Comparison of ENCODE assay signal across 1 cellular context in the genomic region with DNA sequence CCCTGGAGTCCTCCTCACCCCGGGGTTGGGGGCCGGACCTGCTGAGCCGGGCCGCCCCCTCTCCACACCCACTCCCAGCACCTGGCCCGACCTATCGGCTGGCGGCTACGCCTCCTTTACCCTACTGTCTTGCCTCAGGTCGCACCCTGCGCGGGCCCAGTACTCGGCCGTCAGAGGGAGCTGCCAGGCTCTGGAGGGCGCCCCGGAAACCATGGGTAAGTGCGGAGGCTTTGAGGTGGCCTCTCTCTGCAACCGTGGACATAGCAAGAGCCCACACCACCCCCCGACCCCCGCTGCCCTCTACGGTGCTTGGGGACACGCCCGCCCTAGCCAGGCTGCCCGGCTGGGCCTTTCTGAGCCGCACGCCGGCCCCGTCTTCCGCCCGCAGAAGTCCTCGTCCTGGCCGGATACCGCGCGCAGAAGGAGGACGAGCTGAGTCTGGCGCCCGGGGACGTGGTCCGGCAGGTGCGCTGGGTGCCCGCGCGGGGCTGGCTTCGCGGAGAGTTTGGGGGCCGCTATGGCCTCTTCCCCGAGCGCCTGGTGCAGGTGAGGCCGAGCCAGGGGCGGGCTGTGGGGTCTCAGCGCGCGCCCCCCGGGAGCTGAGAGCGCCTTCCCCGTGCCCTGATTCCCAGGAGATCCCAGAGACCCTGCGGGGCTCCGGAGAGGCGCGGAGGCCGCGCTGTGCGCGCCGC.
TF ChIP-seq lines count a peak whose summit lies in the region.

TSS of gene SH3D21 (plus strand) at position 159 of the 692 bp plus-strand sequence. CDS start at position 212, 53 bp downstream.

TF ChIP-seq in HepG2, 621 proteins besides CTCF, POLR2A, EP300 and RAD21 (continued from another document and continues in another):
- TF ChIP-seq ZBTB25 (CRISPR knock-in tag; IDR thresholded peaks at IDR 0.05) (no peak), ZNF746 (CRISPR knock-in tag; IDR thresholded peaks at IDR 0.05) (no peak), KLF12 (CRISPR knock-in tag; IDR thresholded peaks at IDR 0.05; ENCODE audit: borderline replicate concordance) (no peak), CEBPB (IDR thresholded peaks at IDR 0.05; ENCODE audit: borderline replicate concordance, low read depth, low read length) (no peak), ZNF598 (CRISPR knock-in tag; IDR thresholded peaks at IDR 0.05; ENCODE audit: borderline replicate concordance) (0 out of 2 replicates have a peak, but pooled peaks have one; percentile 49), BRD4 (CRISPR knock-in tag; IDR thresholded peaks at IDR 0.05) (0 out of 2 replicates have a peak, but pooled peaks have one; percentile 29), ZNF549 (CRISPR knock-in tag; IDR thresholded peaks at IDR 0.05) (no peak), GPN1 (CRISPR knock-in tag; IDR thresholded peaks at IDR 0.05; ENCODE audit: borderline replicate concordance) (no peak), WIZ (CRISPR knock-in tag; IDR thresholded peaks at IDR 0.05) (no peak), PREB (CRISPR knock-in tag; IDR thresholded peaks at IDR 0.05) (no peak), HNRNPH1 (optimal IDR thresholded peaks at IDR 0.05; ENCODE audit: low read depth, low read length) (no peak), GABPA (IDR thresholded peaks at IDR 0.05; ENCODE audit: low read depth, low read length) (no peak), GABPA (CRISPR knock-in tag; IDR thresholded peaks at IDR 0.05; ENCODE audit: low read depth) (no peak), ZFP36L1 (CRISPR knock-in tag; IDR thresholded peaks at IDR 0.05) (peak; percentile 23; the same call in 1 of the 2 replicates), THRA (CRISPR knock-in tag; IDR thresholded peaks at IDR 0.05; ENCODE audit: borderline replicate concordance) (no peak), MTF1 (CRISPR knock-in tag; IDR thresholded peaks at IDR 0.05) (no peak), SCMH1 (CRISPR knock-in tag; IDR thresholded peaks at IDR 0.05; ENCODE audit: borderline replicate concordance) (no peak), ZNF318 (CRISPR knock-in tag; IDR thresholded peaks at IDR 0.05) (no peak), ZNF878 (CRISPR knock-in tag; IDR thresholded peaks at IDR 0.05) (no peak), ZNF235 (CRISPR knock-in tag; IDR thresholded peaks at IDR 0.05; ENCODE audit: borderline replicate concordance) (no peak), LCORL (IDR thresholded peaks at IDR 0.05) (no peak), LCORL (CRISPR knock-in tag; IDR thresholded peaks at IDR 0.05) (no peak), JUND (CRISPR knock-in tag; IDR thresholded peaks at IDR 0.05) (no peak), MYNN (CRISPR knock-in tag; IDR thresholded peaks at IDR 0.05; ENCODE audit: low read depth) (no peak; the same call in 1 of the 2 replicates), ZNF44 (CRISPR knock-in tag; IDR thresholded peaks at IDR 0.05) (no peak), KIAA2018 (CRISPR knock-in tag; IDR thresholded peaks at IDR 0.05; ENCODE audit: borderline replicate concordance) (no peak), ZNF343 (CRISPR knock-in tag; IDR thresholded peaks at IDR 0.05) (no peak), HNF4A (CRISPR knock-in tag; IDR thresholded peaks at IDR 0.05) (0 out of 2 replicates have a peak, but pooled peaks have one; percentile 5)
- TF ChIP-seq, protein P1, sequence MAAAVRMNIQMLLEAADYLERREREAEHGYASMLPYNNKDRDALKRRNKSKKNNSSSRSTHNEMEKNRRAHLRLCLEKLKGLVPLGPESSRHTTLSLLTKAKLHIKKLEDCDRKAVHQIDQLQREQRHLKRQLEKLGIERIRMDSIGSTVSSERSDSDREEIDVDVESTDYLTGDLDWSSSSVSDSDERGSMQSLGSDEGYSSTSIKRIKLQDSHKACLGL (CRISPR knock-in tag; IDR thresholded peaks at IDR 0.05) = peak; percentile 21
- TF ChIP-seq, protein P2, sequence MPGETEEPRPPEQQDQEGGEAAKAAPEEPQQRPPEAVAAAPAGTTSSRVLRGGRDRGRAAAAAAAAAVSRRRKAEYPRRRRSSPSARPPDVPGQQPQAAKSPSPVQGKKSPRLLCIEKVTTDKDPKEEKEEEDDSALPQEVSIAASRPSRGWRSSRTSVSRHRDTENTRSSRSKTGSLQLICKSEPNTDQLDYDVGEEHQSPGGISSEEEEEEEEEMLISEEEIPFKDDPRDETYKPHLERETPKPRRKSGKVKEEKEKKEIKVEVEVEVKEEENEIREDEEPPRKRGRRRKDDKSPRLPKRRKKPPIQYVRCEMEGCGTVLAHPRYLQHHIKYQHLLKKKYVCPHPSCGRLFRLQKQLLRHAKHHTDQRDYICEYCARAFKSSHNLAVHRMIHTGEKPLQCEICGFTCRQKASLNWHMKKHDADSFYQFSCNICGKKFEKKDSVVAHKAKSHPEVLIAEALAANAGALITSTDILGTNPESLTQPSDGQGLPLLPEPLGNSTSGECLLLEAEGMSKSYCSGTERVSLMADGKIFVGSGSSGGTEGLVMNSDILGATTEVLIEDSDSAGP (CRISPR knock-in tag; IDR thresholded peaks at IDR 0.05; ENCODE audit: borderline replicate concordance) = peak; percentile 55; the same call in 1 of the 2 replicates
